1 cellular context compared by ENCODE assay signal in genomic region chr12:9283346-9284095, GRCh38.
TF ChIP-seq lines count a peak whose summit lies in the region.
"Not testable (repeated sequence)": the region's sequence is repeated elsewhere in the genome, so short reads cannot be mapped to it uniquely, and the experiment has no call there.

No MANE protein-coding gene starts in this region.

TF ChIP-seq in HepG2, 621 proteins besides CTCF, POLR2A, EP300 and RAD21 (continued from another document and continues in another):
- TF ChIP-seq MYPOP (CRISPR knock-in tag; IDR thresholded peaks at IDR 0.05) (0 out of 2 replicates have a peak, but pooled peaks have one; percentile 27), REPIN1 (CRISPR knock-in tag; IDR thresholded peaks at IDR 0.05; ENCODE audit: borderline replicate concordance, low read depth) (0 out of 2 replicates have a peak, but pooled peaks have one; percentile 53), POGZ (CRISPR knock-in tag; IDR thresholded peaks at IDR 0.05) (peak; percentile 72), SIN3B (IDR thresholded peaks at IDR 0.05; ENCODE audit: low read length) (peak; percentile 73), ELF3 (CRISPR knock-in tag; IDR thresholded peaks at IDR 0.05) (peak; percentile 17; the same call in 1 of the 2 replicates), CREM (IDR thresholded peaks at IDR 0.05) (peak; percentile 10; the same call in 1 of the 2 replicates), THAP11 (CRISPR knock-in tag; IDR thresholded peaks at IDR 0.05) (peak; percentile 23; the same call in 1 of the 2 replicates), FOXP1 (CRISPR knock-in tag; IDR thresholded peaks at IDR 0.05) (peak; percentile 20; the same call in 1 of the 2 replicates), NFYC (CRISPR knock-in tag; IDR thresholded peaks at IDR 0.05) (peak; percentile 72), HDAC1 (CRISPR knock-in tag; IDR thresholded peaks at IDR 0.05) (peak; percentile 66), ZGPAT (CRISPR knock-in tag; IDR thresholded peaks at IDR 0.05) (0 out of 2 replicates have a peak, but pooled peaks have one; percentile 21), CBFB (CRISPR knock-in tag; IDR thresholded peaks at IDR 0.05) (0 out of 2 replicates have a peak, but pooled peaks have one; percentile 20), GMEB1 (CRISPR knock-in tag; IDR thresholded peaks at IDR 0.05; ENCODE audit: borderline replicate concordance) (peak; percentile 41; the same call in 1 of the 2 replicates), PHF8 (CRISPR knock-in tag; IDR thresholded peaks at IDR 0.05) (peak; percentile 70; the same call in 1 of the 2 replicates), KDM5A (IDR thresholded peaks at IDR 0.05; ENCODE audit: borderline replicate concordance, low read length) (peak; percentile 70; the same call in 1 of the 2 replicates), KDM2A (CRISPR knock-in tag; IDR thresholded peaks at IDR 0.05; ENCODE audit: borderline replicate concordance, low read depth) (peak; percentile 21; the same call in 1 of the 2 replicates), DRAP1 (CRISPR knock-in tag; IDR thresholded peaks at IDR 0.05) (peak; percentile 36; the same call in 1 of the 2 replicates), FOXA3 (CRISPR knock-in tag; IDR thresholded peaks at IDR 0.05) (0 out of 2 replicates have a peak, but pooled peaks have one; percentile 6), SP2 (CRISPR knock-in tag; IDR thresholded peaks at IDR 0.05) (peak; percentile 88), POGK (CRISPR knock-in tag; conservative IDR thresholded peaks at IDR 0.05) (0 out of 2 replicates have a peak, but pooled peaks have one; percentile 43), GATAD1 (CRISPR knock-in tag; IDR thresholded peaks at IDR 0.05) (peak; percentile 83), HNRNPLL (IDR thresholded peaks at IDR 0.05; ENCODE audit: low read depth, low read length, poor library complexity, severe bottlenecking) (peak; percentile 60), GABPB1 (CRISPR knock-in tag; IDR thresholded peaks at IDR 0.05) (peak; percentile 94), ZFP91 (CRISPR knock-in tag; IDR thresholded peaks at IDR 0.05; ENCODE audit: borderline replicate concordance) (peak; percentile 50; the same call in 1 of the 2 replicates), GABPA (IDR thresholded peaks at IDR 0.05; ENCODE audit: low read depth, low read length) (peak; percentile 63), GABPA (CRISPR knock-in tag; IDR thresholded peaks at IDR 0.05; ENCODE audit: low read depth) (peak; percentile 89), HNRNPL (IDR thresholded peaks at IDR 0.05; ENCODE audit: low read depth, low read length) (0 out of 2 replicates have a peak, but pooled peaks have one; percentile 45), TAF1 (CRISPR knock-in tag; IDR thresholded peaks at IDR 0.05) (peak; percentile 63; the same call in 1 of the 2 replicates), ZFY (CRISPR knock-in tag; IDR thresholded peaks at IDR 0.05) (0 out of 2 replicates have a peak, but pooled peaks have one; percentile 56), MYC (CRISPR knock-in tag; IDR thresholded peaks at IDR 0.05; ENCODE audit: borderline replicate concordance) (peak; percentile 75; the same call in 1 of the 2 replicates), SP1 (CRISPR knock-in tag; IDR thresholded peaks at IDR 0.05) (0 out of 2 replicates have a peak, but pooled peaks have one; percentile 48), PBX2 (CRISPR knock-in tag; IDR thresholded peaks at IDR 0.05) (peak; percentile 85), HNF1B (CRISPR knock-in tag; IDR thresholded peaks at IDR 0.05) (peak; percentile 44; the same call in 1 of the 2 replicates), ZNF687 (CRISPR knock-in tag; IDR thresholded peaks at IDR 0.05) (peak; percentile 76), ETV5 (CRISPR knock-in tag; IDR thresholded peaks at IDR 0.05; ENCODE audit: borderline replicate concordance) (peak; percentile 46; the same call in 1 of the 2 replicates), NFYB (CRISPR knock-in tag; IDR thresholded peaks at IDR 0.05) (peak; percentile 78), TGIF2 (CRISPR knock-in tag; IDR thresholded peaks at IDR 0.05) (0 out of 2 replicates have a peak, but pooled peaks have one; percentile 24), POLR2G (IDR thresholded peaks at IDR 0.05; ENCODE audit: low read depth, low read length) (peak; percentile 60; the same call in 1 of the 2 replicates), TFDP1 (CRISPR knock-in tag; IDR thresholded peaks at IDR 0.05; ENCODE audit: borderline replicate concordance) (peak; percentile 78; the same call in 1 of the 2 replicates), ASH2L (IDR thresholded peaks at IDR 0.05; ENCODE audit: insufficient read length, low read depth, low read length) (peak; percentile 66), ATF1 (CRISPR knock-in tag; IDR thresholded peaks at IDR 0.05) (0 out of 2 replicates have a peak, but pooled peaks have one; percentile 30), TFDP2 (CRISPR knock-in tag; IDR thresholded peaks at IDR 0.05) (peak; percentile 82), ZMYM4 (CRISPR knock-in tag; IDR thresholded peaks at IDR 0.05) (peak; percentile 63)
- TF ChIP-seq CREM (CRISPR knock-in tag; IDR thresholded peaks at IDR 0.05); FOXP1 (IDR thresholded peaks at IDR 0.05); SP1 (IDR thresholded peaks at IDR 0.05): not testable (repeated sequence)
